In the genomic region with DNA sequence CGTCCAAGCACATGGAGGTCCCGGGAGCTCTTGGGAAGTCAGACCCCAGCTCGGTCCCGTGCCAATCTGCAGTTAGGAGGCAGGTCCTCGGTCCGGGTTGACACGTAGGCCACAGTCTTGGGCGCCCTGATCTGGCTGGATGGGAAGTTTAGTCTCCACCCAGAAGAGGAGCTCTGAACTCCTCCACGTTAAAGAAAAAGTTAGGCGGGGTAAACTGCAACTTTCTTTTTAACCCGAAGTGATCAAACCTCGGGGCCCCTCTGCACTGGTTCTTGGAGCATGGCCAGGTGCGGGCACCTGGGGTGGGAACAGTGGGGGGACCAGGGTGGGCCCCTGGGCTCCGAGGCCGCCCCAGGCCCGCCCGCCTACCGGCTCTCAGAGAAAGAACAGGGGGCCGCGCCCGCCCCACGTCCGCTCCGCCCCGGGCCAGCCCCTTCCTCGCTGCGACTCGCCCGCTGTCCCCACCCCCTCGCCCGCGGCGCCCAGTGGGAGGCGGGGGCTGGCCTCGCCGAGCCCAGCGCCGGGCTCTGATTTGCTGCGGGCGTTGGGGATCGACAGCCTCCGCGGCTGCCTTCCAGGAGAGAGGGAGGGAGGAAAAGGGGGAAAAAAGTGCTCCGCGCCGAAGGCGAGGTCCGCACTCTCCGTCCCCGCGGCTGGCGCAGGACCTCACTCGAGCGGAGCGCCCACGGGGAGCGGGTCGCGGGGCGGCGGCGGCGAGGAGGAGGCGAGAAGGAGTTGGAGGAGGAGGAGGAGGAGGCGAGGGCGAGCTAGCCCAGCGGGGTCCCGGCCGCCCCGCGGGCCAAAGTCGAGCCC, we compare ENCODE assay signal across 8 cellular contexts. TPM values are rescaled to one million over a fixed set of nuclear protein-coding genes. Genes with fewer than 3 reads are reported as not detected.
DNase-seq lines count a peak whose midpoint lies in the region; ATAC-seq and TF ChIP-seq lines count a peak whose summit lies in the region.

A gene (plus strand): TSS at position 631 of the 813 bp plus-strand sequence. CDS start 385 bp downstream, outside the sequence.

- H3K9me3 ChIP-seq in GM23248 (ENCODE audit: low read depth) = no peaks in the 10 kb centered on the region

- H3K9me2 ChIP-seq in GM23248 (ENCODE audit: insufficient read depth) = no peaks in the 10 kb centered on the region

- peak within 1 kb of the TSS; percentile 93 for H3K4me2 ChIP-seq in GM23248 (ENCODE audit: unreplicated experiment)

- peaks cover 28% of the 10 kb centered on the region for H3F3A ChIP-seq in GM23248 (ENCODE audit: insufficient read depth)

- no peak for ATAC-seq in GM21390 (IDR thresholded peaks at IDR 0.05; ENCODE audit: unreplicated experiment)
- no peak for ATAC-seq in HG02610 (IDR thresholded peaks at IDR 0.05; ENCODE audit: unreplicated experiment)

- in situ Hi-C loops in GM23248 (cut with MboI) (no loop called here), astrocyte of the cerebellum (cut with HindIII; ENCODE audit: low sequenced_read_pairs) (no loop called here)

- H3K27me3 ChIP-seq in GM23248 (replicated peaks; ENCODE audit: insufficient read depth) = no peaks in the 10 kb centered on the region

- H3K9ac ChIP-seq in GM23248 = peak within 1 kb of the TSS; percentile 97

- peak; percentile 98 for DNase-seq in GM23248
- DNase-seq in RPMI8226 = peak; percentile 87
- DNase-seq in astrocyte of the cerebellum (ENCODE audit: low read depth) = peak; percentile 82
- peak in 45 of 51 donors; percentile 7 to 80 (median 62) for DNase-seq in hypothalamus (lab: John Stamatoyannopoulos, UW)
- DNase-seq in putamen (ENCODE audit: low spot score) = peak; percentile 52

- H3K4me1 ChIP-seq in GM23248 (ENCODE audit: insufficient read depth) (peaks cover 19% of the 10 kb centered on the region), urinary bladder (ENCODE audit: insufficient read depth) (no peaks in the 10 kb centered on the region)

- H3K36me3 ChIP-seq in GM23248 (ENCODE audit: low read depth) (no peaks in the 10 kb centered on the region), urinary bladder (ENCODE audit: insufficient read depth) (no peaks in the 10 kb centered on the region)

- H3K4me3 ChIP-seq in GM23248 (peak within 1 kb of the TSS; percentile 100), astrocyte of the cerebellum (ENCODE audit: low read depth, low read length) (peak within 1 kb of the TSS; percentile 67), urinary bladder (ENCODE audit: low read depth, low read length) (peak within 1 kb of the TSS; percentile 75)

- H3K27ac ChIP-seq in GM23248 (peak within 1 kb of the TSS; percentile 94), urinary bladder (ENCODE audit: low read depth) (peak within 1 kb of the TSS; percentile 87)

- H3K79me2 ChIP-seq in GM23248 (ENCODE audit: insufficient read depth) = peaks cover 38% of the 10 kb centered on the region

- peaks cover 4% of the 10 kb centered on the region; the same call in 1 of the 2 replicates for H4K20me1 ChIP-seq in GM23248 (ENCODE audit: insufficient read depth)

- peak within 1 kb of the TSS; percentile 46 for H2AFZ ChIP-seq in GM23248

- no peak for TF ChIP-seq CTCF in astrocyte of the cerebellum (IDR thresholded peaks at IDR 0.05; ENCODE audit: low read depth, low read length, missing control alignments)

- 1 to 3% methylated on average over 37 to 68 of the region's 72 CpGs for WGBS in GM23248 (ENCODE audit: low coverage in 1 of 2, low lambda C conversion rate in 2 of 2, missing lambda C conversion rate in 2 of 2), 2 experiments
- WGBS in urinary bladder = 1% methylated on average over 72 of the region's 72 CpGs

RNA-seq across cellular contexts. Expression of the gene that starts here (rescaled TPM):
- total RNA-seq in GM23248 (2014; rRNA removed; shearing (Covaris generic)) = 812 and 897 TPM in 2 replicates
- polyA plus RNA-seq in GM23248 (2016; fragmentation: Nextera tagmentation; extraction: Ambion mirVana) (206 and 211 TPM in 2 replicates), urinary bladder (68.5 TPM)
- total RNA-seq in urinary bladder = 622 TPM
